22 cellular contexts compared by ENCODE assay signal in the genomic region with DNA sequence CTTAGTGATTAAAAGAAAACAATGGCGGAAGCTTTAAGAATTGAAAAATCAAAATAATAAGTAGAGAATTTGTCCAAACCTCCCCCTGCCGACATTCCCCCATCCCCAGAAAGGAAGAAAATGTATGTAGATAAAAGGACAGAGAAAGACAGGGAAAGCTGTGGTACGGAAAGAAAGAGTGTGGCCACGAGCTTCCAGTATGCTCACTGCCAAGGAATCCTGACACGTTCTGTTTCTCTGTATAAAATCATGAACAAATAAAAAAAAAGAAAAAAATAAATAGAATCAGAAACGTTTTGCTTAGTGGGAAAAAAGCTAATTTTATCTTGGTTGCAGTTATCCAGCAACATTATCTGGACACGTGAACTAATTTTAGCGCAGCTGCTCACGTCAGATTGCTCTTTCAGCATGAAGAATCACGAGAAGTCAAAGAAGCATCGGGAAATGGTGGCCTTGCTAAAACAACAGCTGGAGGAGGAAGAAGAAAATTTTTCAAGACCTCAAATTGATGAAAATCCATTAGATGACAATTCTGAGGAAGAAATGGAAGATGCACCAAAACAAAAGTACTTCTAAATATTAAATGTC.
"Had no signal": no experiment of that assay in that cellular context is flagged by ENCODE, and none has a peak within 500 bp of the region (broad histone marks: within the 10 kb centered on the region; RNA-seq: fewer than 3 reads in every experiment).

No MANE protein-coding gene starts in this region.

- H3K9me3 Mint-ChIP-seq: central memory CD8-positive, alpha-beta T cell; dendritic cell treated with granulocyte-macrophage colony-stimulating factor and Interleukin-4, amounts not matched to agents 40 ng/mL and 50 ng/mL, for 4 days; memory B cell; mesothelial cell of epicardium; naive thymus-derived CD4-positive, alpha-beta T cell; nephron; neural progenitor cell; stimulated activated naive B cell treated with anti-CD40 and anti-IgM and Interleukin-4, amounts not matched to agents 10 μg/mL and 1 μg/mL and 100 μg/mL, for 72 hours had no signal

- H3K4me3 Mint-ChIP-seq: central memory CD8-positive, alpha-beta T cell; dendritic cell treated with granulocyte-macrophage colony-stimulating factor and Interleukin-4, amounts not matched to agents 40 ng/mL and 50 ng/mL, for 4 days; memory B cell; mesothelial cell of epicardium; naive thymus-derived CD4-positive, alpha-beta T cell; nephron; neural progenitor cell; stimulated activated naive B cell treated with anti-CD40 and anti-IgM and Interleukin-4, amounts not matched to agents 10 μg/mL and 1 μg/mL and 100 μg/mL, for 72 hours had no signal

- H3K4me1 Mint-ChIP-seq: central memory CD8-positive, alpha-beta T cell; memory B cell; mesothelial cell of epicardium; naive thymus-derived CD4-positive, alpha-beta T cell; nephron; neural progenitor cell; stimulated activated naive B cell treated with anti-CD40 and anti-IgM and Interleukin-4, amounts not matched to agents 10 μg/mL and 1 μg/mL and 100 μg/mL, for 72 hours had no signal

- H3K9ac ChIP-seq: neural progenitor cell, parathyroid adenoma had no signal

- H3K27ac Mint-ChIP-seq: dendritic cell treated with granulocyte-macrophage colony-stimulating factor and Interleukin-4, amounts not matched to agents 40 ng/mL and 50 ng/mL, for 4 days; memory B cell; mesothelial cell of epicardium; naive thymus-derived CD4-positive, alpha-beta T cell; neural progenitor cell; progenitor cell of endocrine pancreas had no signal

- DNase-seq: colonic mucosa; effector memory CD4-positive, alpha-beta T cell; kidney glomerular epithelial cell; left colon; naive thymus-derived CD4-positive, alpha-beta T cell; spleen; stimulated activated CD4-positive, alpha-beta T cell treated with anti-CD3 and anti-CD28 coated beads, Interleukin-4, amount 100 ng/mL, for 4 hours; stimulated activated naive B cell treated with anti-CD40 and anti-IgM and Interleukin-4, amounts not matched to agents 10 μg/mL and 1 μg/mL and 100 μg/mL, for 72 hours; stomach; thyroid gland; trophoblast cell had no signal

- H3K9me3 ChIP-seq: colonic mucosa, spleen, stomach, thyroid gland had no signal

- ATAC-seq: left colon; naive thymus-derived CD4-positive, alpha-beta T cell; stimulated activated naive B cell treated with anti-CD40 and anti-IgM and Interleukin-4, amounts not matched to agents 10 μg/mL and 1 μg/mL and 100 μg/mL, for 72 hours had no signal

- H3K27me3 ChIP-seq: colonic mucosa, hepatocyte, neural progenitor cell, spleen, stomach, thyroid gland had no signal

- H3K27me3 Mint-ChIP-seq: central memory CD8-positive, alpha-beta T cell; dendritic cell treated with granulocyte-macrophage colony-stimulating factor and Interleukin-4, amounts not matched to agents 40 ng/mL and 50 ng/mL, for 4 days; memory B cell; naive thymus-derived CD4-positive, alpha-beta T cell; progenitor cell of endocrine pancreas; stimulated activated naive B cell treated with anti-CD40 and anti-IgM and Interleukin-4, amounts not matched to agents 10 μg/mL and 1 μg/mL and 100 μg/mL, for 72 hours had no signal

- H3K4me1 ChIP-seq: colonic mucosa, neural progenitor cell, parathyroid adenoma, spleen, stomach, thyroid gland had no signal

- H3K4me3 ChIP-seq: colonic mucosa, hepatocyte, lung, neural progenitor cell, skin epidermis, spleen, stomach, thyroid gland had no signal

- H3K27ac ChIP-seq: colonic mucosa, hepatocyte, neural progenitor cell, parathyroid adenoma, skin epidermis, spleen, stomach, thyroid gland had no signal
